ENCODE assay signal across 1 cellular context in the genomic region with DNA sequence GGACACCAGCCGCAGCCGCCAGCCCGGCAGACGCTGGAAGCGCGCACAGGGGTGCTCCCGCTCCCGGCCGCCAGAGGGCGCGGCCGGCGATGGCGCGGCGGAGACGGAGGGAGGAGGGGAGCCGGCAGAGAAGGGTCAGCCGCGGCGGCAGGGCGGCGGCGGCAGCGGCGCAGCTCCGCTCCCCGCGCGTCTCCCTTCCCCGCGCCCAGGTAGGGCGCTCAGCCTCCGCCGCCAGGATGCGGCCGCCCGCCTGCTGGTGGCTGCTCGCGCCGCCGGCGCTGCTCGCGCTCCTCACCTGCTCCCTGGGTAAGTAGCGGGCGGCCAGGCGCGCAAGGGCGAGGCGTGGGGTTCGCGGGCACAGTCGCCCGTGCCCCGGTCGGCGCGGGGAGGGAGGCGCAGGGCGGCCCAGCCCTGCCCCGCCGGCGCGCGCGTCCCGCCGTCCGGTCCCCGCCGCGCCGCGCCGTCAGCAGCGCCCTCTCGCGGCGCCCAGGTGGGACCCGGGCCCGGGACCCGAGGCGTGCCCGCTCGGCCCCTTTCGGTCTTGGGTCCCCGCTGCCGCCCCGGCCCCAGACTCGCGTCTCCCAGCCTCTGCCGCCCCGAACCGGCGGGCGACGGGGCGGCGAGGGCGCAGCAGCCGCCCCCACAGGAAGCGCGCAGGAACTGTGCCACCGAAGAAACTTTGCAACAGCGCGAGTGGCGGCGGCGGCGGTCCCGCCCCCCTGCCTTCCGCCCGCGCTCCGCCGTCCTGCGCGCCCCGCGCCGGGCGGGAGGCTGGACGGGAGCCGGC.
A peak's percentile ranks its signal among the peaks of the same experiment; 100 is the strongest.
TF ChIP-seq lines count a peak whose summit lies in the region.

A gene (plus strand): TSS at position 127 of the 787 bp plus-strand sequence. CDS start 110 bp downstream, at position 237.

TF ChIP-seq in HepG2, 621 proteins besides CTCF, POLR2A, EP300 and RAD21 (continued from another document and continues in another):
- TF ChIP-seq, protein P1, sequence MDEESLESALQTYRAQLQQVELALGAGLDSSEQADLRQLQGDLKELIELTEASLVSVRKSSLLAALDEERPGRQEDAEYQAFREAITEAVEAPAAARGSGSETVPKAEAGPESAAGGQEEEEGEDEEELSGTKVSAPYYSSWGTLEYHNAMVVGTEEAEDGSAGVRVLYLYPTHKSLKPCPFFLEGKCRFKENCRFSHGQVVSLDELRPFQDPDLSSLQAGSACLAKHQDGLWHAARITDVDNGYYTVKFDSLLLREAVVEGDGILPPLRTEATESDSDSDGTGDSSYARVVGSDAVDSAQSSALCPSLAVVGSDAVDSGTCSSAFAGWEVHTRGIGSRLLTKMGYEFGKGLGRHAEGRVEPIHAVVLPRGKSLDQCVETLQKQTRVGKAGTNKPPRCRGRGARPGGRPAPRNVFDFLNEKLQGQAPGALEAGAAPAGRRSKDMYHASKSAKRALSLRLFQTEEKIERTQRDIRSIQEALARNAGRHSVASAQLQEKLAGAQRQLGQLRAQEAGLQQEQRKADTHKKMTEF (CRISPR knock-in tag; IDR thresholded peaks at IDR 0.05) = no peak; the same call in 1 of the 2 replicates
- TF ChIP-seq FOXO1 (CRISPR knock-in tag; IDR thresholded peaks at IDR 0.05) (peak; percentile 33; the same call in 1 of the 2 replicates), AKAP8 (CRISPR knock-in tag; IDR thresholded peaks at IDR 0.05) (no peak), MIER3 (CRISPR knock-in tag; IDR thresholded peaks at IDR 0.05; ENCODE audit: borderline replicate concordance) (no peak), CREB1 (IDR thresholded peaks at IDR 0.05) (no peak), CREB1 (CRISPR knock-in tag; IDR thresholded peaks at IDR 0.05) (no peak), ZNF816 (CRISPR knock-in tag; IDR thresholded peaks at IDR 0.05; ENCODE audit: borderline replicate concordance) (no peak), MED13 (CRISPR knock-in tag; IDR thresholded peaks at IDR 0.05) (no peak), ZNF143 (CRISPR knock-in tag; IDR thresholded peaks at IDR 0.05) (no peak), SKI (IDR thresholded peaks at IDR 0.05; ENCODE audit: partially characterized antibody) (peak; percentile 93), ZNF749 (CRISPR knock-in tag; IDR thresholded peaks at IDR 0.05; ENCODE audit: borderline replicate concordance) (no peak; the same call in 1 of the 2 replicates), PHF21A (CRISPR knock-in tag; IDR thresholded peaks at IDR 0.05) (peak; percentile 37; the same call in 1 of the 2 replicates), SALL2 (CRISPR knock-in tag; IDR thresholded peaks at IDR 0.05) (peak; percentile 38; the same call in 1 of the 2 replicates), MEF2D (CRISPR knock-in tag; IDR thresholded peaks at IDR 0.05) (no peak), FOXJ3 (CRISPR knock-in tag; IDR thresholded peaks at IDR 0.05; ENCODE audit: borderline replicate concordance) (no peak), ZMYM4 (CRISPR knock-in tag; IDR thresholded peaks at IDR 0.05) (peak; percentile 58; the same call in 1 of the 2 replicates), ZNF670 (CRISPR knock-in tag; IDR thresholded peaks at IDR 0.05; ENCODE audit: borderline replicate concordance) (no peak), ZNF660 (CRISPR knock-in tag; IDR thresholded peaks at IDR 0.05; ENCODE audit: borderline replicate concordance, low read depth) (no peak), RCOR2 (CRISPR knock-in tag; IDR thresholded peaks at IDR 0.05) (no peak), KLF13 (CRISPR knock-in tag; IDR thresholded peaks at IDR 0.05) (no peak), TBP (CRISPR knock-in tag; IDR thresholded peaks at IDR 0.05) (no peak), ZNF878 (CRISPR knock-in tag; IDR thresholded peaks at IDR 0.05) (no peak), ISL2 (CRISPR knock-in tag; IDR thresholded peaks at IDR 0.05) (no peak), KLF6 (CRISPR knock-in tag; IDR thresholded peaks at IDR 0.05) (no peak), ZNF567 (CRISPR knock-in tag; IDR thresholded peaks at IDR 0.05; ENCODE audit: borderline replicate concordance) (no peak), ZFP36 (IDR thresholded peaks at IDR 0.05; ENCODE audit: borderline replicate concordance, low read depth, low read length, partially characterized antibody) (no peak), ZNF780A (CRISPR knock-in tag; IDR thresholded peaks at IDR 0.05) (no peak), ZNF776 (CRISPR knock-in tag; IDR thresholded peaks at IDR 0.05) (no peak; the same call in 1 of the 2 replicates), ZNF350 (CRISPR knock-in tag; IDR thresholded peaks at IDR 0.05; ENCODE audit: borderline replicate concordance, low read depth) (no peak), HHEX (CRISPR knock-in tag; IDR thresholded peaks at IDR 0.05) (no peak), PAF1 (CRISPR knock-in tag; IDR thresholded peaks at IDR 0.05) (no peak), TAF1 (CRISPR knock-in tag; IDR thresholded peaks at IDR 0.05) (no peak), HNRNPUL1 (IDR thresholded peaks at IDR 0.05; ENCODE audit: low read depth, low read length) (no peak)
- TF ChIP-seq, protein P2, sequence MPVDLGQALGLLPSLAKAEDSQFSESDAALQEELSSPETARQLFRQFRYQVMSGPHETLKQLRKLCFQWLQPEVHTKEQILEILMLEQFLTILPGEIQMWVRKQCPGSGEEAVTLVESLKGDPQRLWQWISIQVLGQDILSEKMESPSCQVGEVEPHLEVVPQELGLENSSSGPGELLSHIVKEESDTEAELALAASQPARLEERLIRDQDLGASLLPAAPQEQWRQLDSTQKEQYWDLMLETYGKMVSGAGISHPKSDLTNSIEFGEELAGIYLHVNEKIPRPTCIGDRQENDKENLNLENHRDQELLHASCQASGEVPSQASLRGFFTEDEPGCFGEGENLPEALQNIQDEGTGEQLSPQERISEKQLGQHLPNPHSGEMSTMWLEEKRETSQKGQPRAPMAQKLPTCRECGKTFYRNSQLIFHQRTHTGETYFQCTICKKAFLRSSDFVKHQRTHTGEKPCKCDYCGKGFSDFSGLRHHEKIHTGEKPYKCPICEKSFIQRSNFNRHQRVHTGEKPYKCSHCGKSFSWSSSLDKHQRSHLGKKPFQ (CRISPR knock-in tag; IDR thresholded peaks at IDR 0.05; ENCODE audit: insufficient replicate concordance) = no peak
- TF ChIP-seq, protein P3, sequence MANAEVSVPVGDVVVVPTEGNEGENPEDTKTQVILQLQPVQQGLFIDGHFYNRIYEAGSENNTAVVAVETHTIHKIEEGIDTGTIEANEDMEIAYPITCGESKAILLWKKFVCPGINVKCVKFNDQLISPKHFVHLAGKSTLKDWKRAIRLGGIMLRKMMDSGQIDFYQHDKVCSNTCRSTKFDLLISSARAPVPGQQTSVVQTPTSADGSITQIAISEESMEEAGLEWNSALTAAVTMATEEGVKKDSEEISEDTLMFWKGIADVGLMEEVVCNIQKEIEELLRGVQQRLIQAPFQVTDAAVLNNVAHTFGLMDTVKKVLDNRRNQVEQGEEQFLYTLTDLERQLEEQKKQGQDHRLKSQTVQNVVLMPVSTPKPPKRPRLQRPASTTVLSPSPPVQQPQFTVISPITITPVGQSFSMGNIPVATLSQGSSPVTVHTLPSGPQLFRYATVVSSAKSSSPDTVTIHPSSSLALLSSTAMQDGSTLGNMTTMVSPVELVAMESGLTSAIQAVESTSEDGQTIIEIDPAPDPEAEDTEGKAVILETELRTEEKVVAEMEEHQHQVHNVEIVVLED (CRISPR knock-in tag; IDR thresholded peaks at IDR 0.05; ENCODE audit: borderline replicate concordance) = no peak
- TF ChIP-seq, protein P4, sequence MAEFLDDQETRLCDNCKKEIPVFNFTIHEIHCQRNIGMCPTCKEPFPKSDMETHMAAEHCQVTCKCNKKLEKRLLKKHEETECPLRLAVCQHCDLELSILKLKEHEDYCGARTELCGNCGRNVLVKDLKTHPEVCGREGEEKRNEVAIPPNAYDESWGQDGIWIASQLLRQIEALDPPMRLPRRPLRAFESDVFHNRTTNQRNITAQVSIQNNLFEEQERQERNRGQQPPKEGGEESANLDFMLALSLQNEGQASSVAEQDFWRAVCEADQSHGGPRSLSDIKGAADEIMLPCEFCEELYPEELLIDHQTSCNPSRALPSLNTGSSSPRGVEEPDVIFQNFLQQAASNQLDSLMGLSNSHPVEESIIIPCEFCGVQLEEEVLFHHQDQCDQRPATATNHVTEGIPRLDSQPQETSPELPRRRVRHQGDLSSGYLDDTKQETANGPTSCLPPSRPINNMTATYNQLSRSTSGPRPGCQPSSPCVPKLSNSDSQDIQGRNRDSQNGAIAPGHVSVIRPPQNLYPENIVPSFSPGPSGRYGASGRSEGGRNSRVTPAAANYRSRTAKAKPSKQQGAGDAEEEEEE (CRISPR knock-in tag; IDR thresholded peaks at IDR 0.05; ENCODE audit: borderline replicate concordance) = no peak
- TF ChIP-seq, protein P5, sequence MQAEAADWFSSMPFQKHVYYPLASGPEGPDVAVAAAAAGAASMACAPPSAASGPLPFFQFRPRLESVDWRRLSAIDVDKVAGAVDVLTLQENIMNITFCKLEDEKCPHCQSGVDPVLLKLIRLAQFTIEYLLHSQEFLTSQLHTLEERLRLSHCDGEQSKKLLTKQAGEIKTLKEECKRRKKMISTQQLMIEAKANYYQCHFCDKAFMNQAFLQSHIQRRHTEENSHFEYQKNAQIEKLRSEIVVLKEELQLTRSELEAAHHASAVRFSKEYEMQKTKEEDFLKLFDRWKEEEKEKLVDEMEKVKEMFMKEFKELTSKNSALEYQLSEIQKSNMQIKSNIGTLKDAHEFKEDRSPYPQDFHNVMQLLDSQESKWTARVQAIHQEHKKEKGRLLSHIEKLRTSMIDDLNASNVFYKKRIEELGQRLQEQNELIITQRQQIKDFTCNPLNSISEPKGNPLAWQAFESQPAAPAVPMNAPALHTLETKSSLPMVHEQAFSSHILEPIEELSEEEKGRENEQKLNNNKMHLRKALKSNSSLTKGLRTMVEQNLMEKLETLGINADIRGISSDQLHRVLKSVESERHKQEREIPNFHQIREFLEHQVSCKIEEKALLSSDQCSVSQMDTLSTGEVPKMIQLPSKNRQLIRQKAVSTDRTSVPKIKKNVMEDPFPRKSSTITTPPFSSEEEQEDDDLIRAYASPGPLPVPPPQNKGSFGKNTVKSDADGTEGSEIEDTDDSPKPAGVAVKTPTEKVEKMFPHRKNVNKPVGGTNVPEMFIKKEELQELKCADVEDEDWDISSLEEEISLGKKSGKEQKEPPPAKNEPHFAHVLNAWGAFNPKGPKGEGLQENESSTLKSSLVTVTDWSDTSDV (CRISPR knock-in tag; IDR thresholded peaks at IDR 0.05) = no peak
- TF ChIP-seq, protein P6, sequence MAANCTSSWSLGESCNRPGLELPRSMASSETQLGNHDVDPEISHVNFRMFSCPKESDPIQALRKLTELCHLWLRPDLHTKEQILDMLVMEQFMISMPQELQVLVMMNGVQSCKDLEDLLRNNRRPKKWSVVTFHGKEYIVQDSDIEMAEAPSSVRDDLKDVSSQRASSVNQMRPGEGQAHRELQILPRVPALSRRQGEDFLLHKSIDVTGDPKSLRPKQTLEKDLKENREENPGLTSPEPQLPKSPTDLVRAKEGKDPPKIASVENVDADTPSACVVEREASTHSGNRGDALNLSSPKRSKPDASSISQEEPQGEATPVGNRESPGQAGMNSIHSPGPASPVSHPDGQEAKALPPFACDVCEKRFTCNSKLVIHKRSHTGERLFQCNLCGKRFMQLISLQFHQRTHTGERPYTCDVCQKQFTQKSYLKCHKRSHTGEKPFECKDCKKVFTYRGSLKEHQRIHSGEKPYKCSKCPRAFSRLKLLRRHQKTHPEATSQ (CRISPR knock-in tag; IDR thresholded peaks at IDR 0.05; ENCODE audit: borderline replicate concordance) = no peak
- TF ChIP-seq, protein P7, sequence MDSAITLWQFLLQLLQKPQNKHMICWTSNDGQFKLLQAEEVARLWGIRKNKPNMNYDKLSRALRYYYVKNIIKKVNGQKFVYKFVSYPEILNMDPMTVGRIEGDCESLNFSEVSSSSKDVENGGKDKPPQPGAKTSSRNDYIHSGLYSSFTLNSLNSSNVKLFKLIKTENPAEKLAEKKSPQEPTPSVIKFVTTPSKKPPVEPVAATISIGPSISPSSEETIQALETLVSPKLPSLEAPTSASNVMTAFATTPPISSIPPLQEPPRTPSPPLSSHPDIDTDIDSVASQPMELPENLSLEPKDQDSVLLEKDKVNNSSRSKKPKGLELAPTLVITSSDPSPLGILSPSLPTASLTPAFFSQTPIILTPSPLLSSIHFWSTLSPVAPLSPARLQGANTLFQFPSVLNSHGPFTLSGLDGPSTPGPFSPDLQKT (CRISPR knock-in tag; IDR thresholded peaks at IDR 0.05; ENCODE audit: borderline replicate concordance) = no peak
- TF ChIP-seq, protein P8, sequence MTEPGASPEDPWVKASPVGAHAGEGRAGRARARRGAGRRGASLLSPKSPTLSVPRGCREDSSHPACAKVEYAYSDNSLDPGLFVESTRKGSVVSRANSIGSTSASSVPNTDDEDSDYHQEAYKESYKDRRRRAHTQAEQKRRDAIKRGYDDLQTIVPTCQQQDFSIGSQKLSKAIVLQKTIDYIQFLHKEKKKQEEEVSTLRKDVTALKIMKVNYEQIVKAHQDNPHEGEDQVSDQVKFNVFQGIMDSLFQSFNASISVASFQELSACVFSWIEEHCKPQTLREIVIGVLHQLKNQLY (CRISPR knock-in tag; IDR thresholded peaks at IDR 0.05) = no peak
- TF ChIP-seq, protein P9, sequence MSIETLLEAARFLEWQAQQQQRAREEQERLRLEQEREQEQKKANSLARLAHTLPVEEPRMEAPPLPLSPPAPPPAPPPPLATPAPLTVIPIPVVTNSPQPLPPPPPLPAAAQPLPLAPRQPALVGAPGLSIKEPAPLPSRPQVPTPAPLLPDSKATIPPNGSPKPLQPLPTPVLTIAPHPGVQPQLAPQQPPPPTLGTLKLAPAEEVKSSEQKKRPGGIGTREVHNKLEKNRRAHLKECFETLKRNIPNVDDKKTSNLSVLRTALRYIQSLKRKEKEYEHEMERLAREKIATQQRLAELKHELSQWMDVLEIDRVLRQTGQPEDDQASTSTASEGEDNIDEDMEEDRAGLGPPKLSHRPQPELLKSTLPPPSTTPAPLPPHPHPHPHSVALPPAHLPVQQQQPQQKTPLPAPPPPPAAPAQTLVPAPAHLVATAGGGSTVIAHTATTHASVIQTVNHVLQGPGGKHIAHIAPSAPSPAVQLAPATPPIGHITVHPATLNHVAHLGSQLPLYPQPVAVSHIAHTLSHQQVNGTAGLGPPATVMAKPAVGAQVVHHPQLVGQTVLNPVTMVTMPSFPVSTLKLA (IDR thresholded peaks at IDR 0.05) = no peak
- TF ChIP-seq, protein P10, sequence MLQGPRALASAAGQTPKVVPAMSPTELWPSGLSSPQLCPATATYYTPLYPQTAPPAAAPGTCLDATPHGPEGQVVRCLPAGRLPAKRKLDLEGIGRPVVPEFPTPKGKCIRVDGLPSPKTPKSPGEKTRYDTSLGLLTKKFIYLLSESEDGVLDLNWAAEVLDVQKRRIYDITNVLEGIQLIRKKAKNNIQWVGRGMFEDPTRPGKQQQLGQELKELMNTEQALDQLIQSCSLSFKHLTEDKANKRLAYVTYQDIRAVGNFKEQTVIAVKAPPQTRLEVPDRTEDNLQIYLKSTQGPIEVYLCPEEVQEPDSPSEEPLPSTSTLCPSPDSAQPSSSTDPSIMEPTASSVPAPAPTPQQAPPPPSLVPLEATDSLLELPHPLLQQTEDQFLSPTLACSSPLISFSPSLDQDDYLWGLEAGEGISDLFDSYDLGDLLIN (CRISPR knock-in tag; IDR thresholded peaks at IDR 0.05; ENCODE audit: borderline replicate concordance) = no peak
- TF ChIP-seq, protein P11, sequence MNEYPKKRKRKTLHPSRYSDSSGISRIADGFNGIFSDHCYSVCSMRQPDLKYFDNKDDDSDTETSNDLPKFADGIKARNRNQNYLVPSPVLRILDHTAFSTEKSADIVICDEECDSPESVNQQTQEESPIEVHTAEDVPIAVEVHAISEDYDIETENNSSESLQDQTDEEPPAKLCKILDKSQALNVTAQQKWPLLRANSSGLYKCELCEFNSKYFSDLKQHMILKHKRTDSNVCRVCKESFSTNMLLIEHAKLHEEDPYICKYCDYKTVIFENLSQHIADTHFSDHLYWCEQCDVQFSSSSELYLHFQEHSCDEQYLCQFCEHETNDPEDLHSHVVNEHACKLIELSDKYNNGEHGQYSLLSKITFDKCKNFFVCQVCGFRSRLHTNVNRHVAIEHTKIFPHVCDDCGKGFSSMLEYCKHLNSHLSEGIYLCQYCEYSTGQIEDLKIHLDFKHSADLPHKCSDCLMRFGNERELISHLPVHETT (CRISPR knock-in tag; conservative IDR thresholded peaks at IDR 0.05) = 0 out of 2 replicates have a peak, but pooled peaks have one; percentile 1
